ENCODE assay signal across 17 cellular contexts in the genomic region with DNA sequence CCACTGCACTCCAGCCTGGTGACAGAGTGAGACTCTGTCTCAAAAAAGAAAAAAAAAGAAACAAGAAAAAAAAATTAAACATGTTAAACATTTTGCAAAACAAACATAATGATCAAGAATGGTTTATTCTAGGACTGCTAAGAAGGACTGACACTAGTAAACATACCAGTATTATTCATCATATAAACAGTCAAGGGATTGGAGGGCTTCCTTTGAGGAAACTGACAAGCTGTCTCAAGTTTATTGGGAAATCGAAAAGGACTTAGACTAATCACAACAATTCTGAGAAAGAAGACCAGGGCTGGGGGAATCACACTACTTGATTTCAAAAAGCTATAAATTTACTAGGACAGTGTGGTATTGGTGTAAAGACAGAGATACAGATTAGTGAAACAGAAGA.
"Had no signal": no experiment of that assay in that cellular context is flagged by ENCODE, and none has a peak within 500 bp of the region (broad histone marks: within the 10 kb centered on the region; RNA-seq: fewer than 3 reads in every experiment).

No MANE protein-coding gene starts in this region.

- H3K9me3 Mint-ChIP-seq: activated CD4-positive, alpha-beta memory T cell treated with anti-CD3 and anti-CD28 coated beads for 36 hours; activated naive CD8-positive, alpha-beta T cell treated with anti-CD3 and anti-CD28 coated beads, Interleukin-2, amount 10 ng/mL, durations not matched to agents 7 days and 5 days; activated T-cell treated with anti-CD3 and anti-CD28 coated beads, Interleukin-2, amount 50 U/mL, for 72 hours; nephron had no signal

- H3K4me3 Mint-ChIP-seq: activated CD4-positive, alpha-beta memory T cell treated with anti-CD3 and anti-CD28 coated beads for 36 hours; activated naive CD8-positive, alpha-beta T cell treated with anti-CD3 and anti-CD28 coated beads, Interleukin-2, amount 10 ng/mL, durations not matched to agents 7 days and 5 days; activated T-cell treated with anti-CD3 and anti-CD28 coated beads, Interleukin-2, amount 50 U/mL, for 72 hours; nephron had no signal

- H3K36me3 ChIP-seq: suprapubic skin had no signal

- DNase-seq: activated CD4-positive, alpha-beta memory T cell treated with anti-CD3 and anti-CD28 coated beads for 36 hours; activated gamma-delta T cell treated with Interleukin-2 at 50 U/mL for 16 hours; activated naive CD8-positive, alpha-beta T cell treated with anti-CD3 and anti-CD28 coated beads, Interleukin-2, amount 10 ng/mL, durations not matched to agents 7 days and 5 days; activated T-cell treated with anti-CD3 and anti-CD28 coated beads, Interleukin-2, amount 50 U/mL, for 72 hours; central memory CD4-positive, alpha-beta T cell; cortex of kidney; effector CD8-positive, alpha-beta T cell; occipital lobe; psoas muscle; stimulated activated CD4-positive, alpha-beta T cell treated with anti-CD3 and anti-CD28 coated beads, Interleukin-12 subunit alpha, Interleukin-12 subunit beta, amount 100 ng/mL, for 4 hours; stimulated activated CD4-positive, alpha-beta T cell treated with anti-CD3 and anti-CD28 coated beads, Interleukin-2, amount 100 ng/mL, for 48 hours; stimulated activated CD8-positive, alpha-beta memory T cell treated with anti-CD3 and anti-CD28 coated beads, Interleukin-4, amount 100 ng/mL, for 48 hours; stimulated activated naive CD8-positive, alpha-beta T cell treated with anti-CD3 and anti-CD28 coated beads, Interleukin-15, Interleukin-2, amounts not matched to agents 100 U/mL and 50 U/mL, for 24 hours; T1000 had no signal

- H3K27ac Mint-ChIP-seq: activated CD4-positive, alpha-beta memory T cell treated with anti-CD3 and anti-CD28 coated beads for 36 hours; activated naive CD8-positive, alpha-beta T cell treated with anti-CD3 and anti-CD28 coated beads, Interleukin-2, amount 10 ng/mL, durations not matched to agents 7 days and 5 days; activated T-cell treated with anti-CD3 and anti-CD28 coated beads, Interleukin-2, amount 50 U/mL, for 72 hours; nephron had no signal

- H3K36me3 Mint-ChIP-seq: activated CD4-positive, alpha-beta memory T cell treated with anti-CD3 and anti-CD28 coated beads for 36 hours; activated naive CD8-positive, alpha-beta T cell treated with anti-CD3 and anti-CD28 coated beads, Interleukin-2, amount 10 ng/mL, durations not matched to agents 7 days and 5 days had no signal

- H3K4me1 ChIP-seq: psoas muscle, suprapubic skin had no signal

- H3K27me3 ChIP-seq: suprapubic skin had no signal

- H3K4me1 Mint-ChIP-seq: activated naive CD8-positive, alpha-beta T cell treated with anti-CD3 and anti-CD28 coated beads, Interleukin-2, amount 10 ng/mL, durations not matched to agents 7 days and 5 days; nephron had no signal

- H3K4me3 ChIP-seq: psoas muscle, suprapubic skin had no signal

- H3K27ac ChIP-seq: psoas muscle, suprapubic skin, VCaP had no signal

- H3K9me3 ChIP-seq: psoas muscle, suprapubic skin had no signal
